12 cellular contexts compared by ENCODE assay signal in the genomic region with DNA sequence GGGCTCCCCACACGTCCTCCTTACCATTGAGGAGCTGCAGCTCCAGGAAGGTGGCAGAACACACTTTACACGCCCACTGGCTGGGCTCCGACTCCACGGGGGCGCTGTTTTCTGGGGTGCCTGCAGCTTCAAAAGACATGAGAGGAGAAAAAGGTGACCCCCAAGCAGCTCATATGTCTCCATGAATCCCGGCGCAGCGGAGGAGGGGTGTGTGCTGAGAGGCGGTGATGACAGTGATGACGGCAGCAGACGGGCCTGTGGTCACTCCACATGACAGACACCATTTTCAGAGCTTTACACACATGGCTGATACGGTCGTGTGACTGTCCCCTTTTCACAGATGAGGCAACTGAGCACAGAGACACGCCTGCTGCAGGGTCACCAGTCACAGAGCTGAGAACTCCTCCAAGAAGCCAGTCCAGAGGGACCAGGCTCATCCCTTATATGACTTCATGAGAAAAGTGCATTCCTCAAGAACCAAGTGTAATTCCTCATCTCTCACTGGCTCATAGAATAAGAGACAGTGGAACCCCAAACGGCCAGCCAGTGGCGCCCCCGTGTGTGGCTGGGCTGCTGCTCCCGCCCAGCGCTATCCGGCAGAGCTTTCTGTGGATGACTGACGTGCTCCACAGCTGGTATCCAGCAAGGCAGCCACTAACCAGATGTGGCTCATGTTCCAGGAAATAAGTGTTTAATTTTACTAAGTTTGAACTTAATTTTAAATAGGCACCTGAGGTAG. TPM values are rescaled to one million over a fixed set of nuclear protein-coding genes. Genes with fewer than 3 reads are reported as not detected.
A peak's percentile ranks its signal among the peaks of the same experiment; 100 is the strongest.
DNase-seq lines count a peak whose midpoint lies in the region; ATAC-seq and TF ChIP-seq lines count a peak whose summit lies in the region.
"Had no signal": no experiment of that assay in that cellular context is flagged by ENCODE, and none has a peak within 500 bp of the region (broad histone marks: within the 10 kb centered on the region; RNA-seq: fewer than 3 reads in every experiment).

No MANE protein-coding gene starts in this region.

- no peak for TF ChIP-seq CTCF in sigmoid colon (IDR thresholded peaks at IDR 0.05)

- no peak overlapping the region for H3K4me3 Mint-ChIP-seq in activated naive CD8-positive, alpha-beta T cell treated with anti-CD3 and anti-CD28 coated beads for 36 hours
- H3K4me3 Mint-ChIP-seq: activated naive CD4-positive, alpha-beta T cell treated with anti-CD3 and anti-CD28 coated beads, Interleukin-2, amount 50 U/mL, for 24 hours; neural crest cell had no signal

- peaks cover 0 to 25% (median 0%) of the 10 kb centered on the region in 4 donors for H3K36me3 ChIP-seq in sigmoid colon

- no peak for ATAC-seq in GM18867 (IDR thresholded peaks at IDR 0.05; ENCODE audit: unreplicated experiment)

- TF ChIP-seq EP300 in sigmoid colon (IDR thresholded peaks at IDR 0.05), result no peak

- H3K4me1 ChIP-seq in sigmoid colon, result no peaks in the 10 kb centered on the region

- no peak overlapping the region for H3K27ac ChIP-seq in sigmoid colon

- no peaks in the 10 kb centered on the region for H3K27me3 Mint-ChIP-seq in activated naive CD8-positive, alpha-beta T cell treated with anti-CD3 and anti-CD28 coated beads for 36 hours
- H3K27me3 Mint-ChIP-seq: activated naive CD4-positive, alpha-beta T cell treated with anti-CD3 and anti-CD28 coated beads, Interleukin-2, amount 50 U/mL, for 24 hours had no signal

- no peaks in the 10 kb centered on the region for H3K27me3 ChIP-seq in sigmoid colon

- no peak overlapping the region for H3K4me3 ChIP-seq in sigmoid colon

- H3K4me1 Mint-ChIP-seq in activated naive CD8-positive, alpha-beta T cell treated with anti-CD3 and anti-CD28 coated beads for 36 hours, result no peaks in the 10 kb centered on the region

- H3K36me3 Mint-ChIP-seq in activated naive CD8-positive, alpha-beta T cell treated with anti-CD3 and anti-CD28 coated beads for 36 hours, result peaks cover 13% of the 10 kb centered on the region

- H3K27ac Mint-ChIP-seq in activated naive CD8-positive, alpha-beta T cell treated with anti-CD3 and anti-CD28 coated beads for 36 hours, result no peak overlapping the region
- H3K27ac Mint-ChIP-seq: activated naive CD4-positive, alpha-beta T cell treated with anti-CD3 and anti-CD28 coated beads, Interleukin-2, amount 50 U/mL, for 24 hours had no signal

- no peak for TF ChIP-seq POLR2A in sigmoid colon (IDR thresholded peaks at IDR 0.05)

- intact Hi-C loops in sigmoid colon (cut with DNase I), result no loop called here

- 88 to 90% methylated on average over 21 of the region's 21 CpGs for WGBS in sigmoid colon, 2 donors

- no peaks in the 10 kb centered on the region for H3K9me3 ChIP-seq in sigmoid colon

- peak; percentile 9 for DNase-seq in GM04504 (ENCODE audit: low read depth)
- DNase-seq in OCI-M1 (lab: John Stamatoyannopoulos, UW), result peak; percentile 14
- DNase-seq in fibroblast of gingiva (ENCODE audit: low read depth), result peak; percentile 15
- peak; percentile 28 for DNase-seq in sigmoid colon
- DNase-seq in stimulated activated CD4-positive, alpha-beta T cell treated with anti-CD3 and anti-CD28 coated beads, Interleukin-2, amount 100 ng/mL, for 48 hours, result no peak
- DNase-seq in activated naive CD8-positive, alpha-beta T cell treated with anti-CD3 and anti-CD28 coated beads for 36 hours, result no peak
- no peak for DNase-seq in activated CD4-positive, alpha-beta T cell treated with anti-CD3 and anti-CD28 coated beads, Interleukin-2, amount 50 U/mL, for 48 hours
- DNase-seq: COR-L47, NCI-H2171 had no signal

- no peaks in the 10 kb centered on the region for H3K9me3 Mint-ChIP-seq in activated naive CD8-positive, alpha-beta T cell treated with anti-CD3 and anti-CD28 coated beads for 36 hours
- H3K9me3 Mint-ChIP-seq: activated naive CD4-positive, alpha-beta T cell treated with anti-CD3 and anti-CD28 coated beads, Interleukin-2, amount 50 U/mL, for 24 hours had no signal

RNA-seq across cellular contexts. Expression of gene PRDM15, which starts 31.9 kb away (rescaled TPM):
- 1 to 10 TPM; 3.5 to 6.9 (median 5.2) TPM for total RNA-seq in sigmoid colon
- 1 to 10 TPM; 1.2 to 5.7 (median 3.0) TPM for polyA plus RNA-seq in sigmoid colon
- total RNA-seq in activated naive CD8-positive, alpha-beta T cell treated with anti-CD3 and anti-CD28 coated beads for 36 hours, result 10 to 100 TPM in 1 of 2 experiments, 1 to 10 TPM in 1; 9.3 to 10.1 TPM

Comparison
In these comparisons a context has a peak if more than half of its experiments do, and no peak if none do; other contexts are left out.
1. DNase-seq: peak in GM04504 (single experiment), OCI-M1 (single experiment), fibroblast of gingiva (single experiment) and sigmoid colon (single experiment); none in stimulated activated CD4-positive, alpha-beta T cell treated with anti-CD3 and anti-CD28 coated beads, Interleukin-2, amount 100 ng/mL, for 48 hours (0 of 2), activated naive CD8-positive, alpha-beta T cell treated with anti-CD3 and anti-CD28 coated beads for 36 hours (single experiment) and activated CD4-positive, alpha-beta T cell treated with anti-CD3 and anti-CD28 coated beads, Interleukin-2, amount 50 U/mL, for 48 hours (0 of 2).